In genomic region chr4:22787753-22788389, GRCh38 we compare ENCODE assay signal across 20 cellular contexts.
"Had no signal": no experiment of that assay in that cellular context is flagged by ENCODE, and none has a peak within 500 bp of the region (broad histone marks: within the 10 kb centered on the region; RNA-seq: fewer than 3 reads in every experiment).

No MANE protein-coding gene starts in this region.

- H3K4me3 Mint-ChIP-seq: activated CD8-positive, alpha-beta T cell treated with anti-CD3 and anti-CD28 coated beads, Interleukin-2, amount 10 ng/mL, durations not matched to agents 7 days and 5 days; activated naive CD8-positive, alpha-beta T cell; activated T-cell treated with anti-CD3 and anti-CD28 coated beads, Interleukin-2, amount 50 U/mL, for 72 hours had no signal

- H3K27me3 Mint-ChIP-seq: activated naive CD8-positive, alpha-beta T cell had no signal

- H3K4me3 ChIP-seq: heart left ventricle, lung, tibial nerve, uterus had no signal

- ATAC-seq: activated CD8-positive, alpha-beta T cell treated with anti-CD3 and anti-CD28 coated beads, Interleukin-2, amount 10 ng/mL, durations not matched to agents 7 days and 5 days; activated T-cell treated with anti-CD3 and anti-CD28 coated beads, Interleukin-2, amount 50 U/mL, for 72 hours; heart left ventricle had no signal

- H3K27ac Mint-ChIP-seq: activated CD8-positive, alpha-beta T cell treated with anti-CD3 and anti-CD28 coated beads, Interleukin-2, amount 10 ng/mL, durations not matched to agents 7 days and 5 days; activated naive CD8-positive, alpha-beta T cell; activated T-cell treated with anti-CD3 and anti-CD28 coated beads, Interleukin-2, amount 50 U/mL, for 72 hours had no signal

- H3K27me3 ChIP-seq: heart left ventricle, neutrophil, tibial nerve, uterus had no signal

- H3K79me2 ChIP-seq: parathyroid adenoma had no signal

- H3K27ac ChIP-seq: neutrophil, parathyroid adenoma, tibial nerve, uterus, VCaP had no signal

- H2AFZ ChIP-seq: parathyroid adenoma had no signal

- H3K4me1 ChIP-seq: heart left ventricle, parathyroid adenoma, tibial nerve, uterus had no signal

- H3K36me3 Mint-ChIP-seq: activated naive CD8-positive, alpha-beta T cell had no signal

- DNase-seq: activated CD4-positive, alpha-beta T cell treated with anti-CD3 and anti-CD28 coated beads for 48 hours; activated CD8-positive, alpha-beta memory T cell treated with anti-CD3 and anti-CD28 coated beads, Interleukin-2, amount 50 U/mL, for 4 hours; activated CD8-positive, alpha-beta T cell treated with anti-CD3 and anti-CD28 coated beads, Interleukin-2, amount 10 ng/mL, durations not matched to agents 7 days and 5 days; activated gamma-delta T cell; activated T-cell treated with anti-CD3 and anti-CD28 coated beads, Interleukin-2, amount 50 U/mL, for 72 hours; amniotic stem cell; dermis blood vessel endothelial cell; heart left ventricle; midbrain; retina; stimulated activated CD4-positive, alpha-beta T cell treated with anti-CD3 and anti-CD28 coated beads, Interleukin-4, amount 100 ng/mL, for 1 hour; stimulated activated naive CD4-positive, alpha-beta T cell treated with Interleukin-2 at 50 U/mL for 16 hours; substantia nigra; uterus had no signal

- H3K9ac ChIP-seq: parathyroid adenoma had no signal
